In the genomic region with DNA sequence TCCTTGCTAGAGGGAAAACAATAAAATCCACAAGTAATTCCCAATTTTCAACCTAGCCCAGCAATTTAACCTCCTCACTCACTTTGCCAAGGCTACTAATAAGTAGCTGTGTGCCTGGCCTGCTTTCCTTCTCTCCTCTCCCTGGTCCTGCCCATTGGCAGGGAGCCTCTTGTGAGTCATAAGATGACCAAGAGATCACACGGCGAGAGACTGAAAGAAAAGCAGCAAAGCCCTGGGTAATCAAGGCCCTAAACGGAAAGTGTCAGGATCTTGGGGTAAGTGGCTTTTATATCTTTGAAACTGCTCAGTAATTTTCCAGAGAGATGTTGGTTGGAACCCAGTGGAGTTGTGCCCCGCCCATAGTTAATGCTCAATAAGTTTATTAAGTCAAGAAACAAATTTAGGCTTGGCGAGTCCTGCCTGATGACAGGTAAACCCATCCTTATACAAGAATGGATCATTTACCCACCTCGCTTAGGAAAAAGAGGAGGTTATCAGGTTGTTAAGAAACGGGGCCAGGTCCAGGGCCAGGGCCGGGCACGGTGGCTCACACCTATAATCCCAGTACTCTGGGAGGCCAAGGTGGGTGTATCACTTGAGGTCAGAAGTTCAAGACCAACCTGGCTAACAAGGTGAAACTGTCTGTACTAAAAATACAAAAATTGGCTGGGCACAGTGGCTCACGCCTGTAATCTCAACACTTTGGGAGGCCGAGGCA, we compare ENCODE assay signal across 1 cellular context.
TF ChIP-seq lines count a peak whose summit lies in the region.

No MANE protein-coding gene starts in this region.

TF ChIP-seq in IMR-90, 13 proteins besides CTCF, POLR2A, EP300 and RAD21 (continued from another document):
- TF ChIP-seq, protein P1, sequence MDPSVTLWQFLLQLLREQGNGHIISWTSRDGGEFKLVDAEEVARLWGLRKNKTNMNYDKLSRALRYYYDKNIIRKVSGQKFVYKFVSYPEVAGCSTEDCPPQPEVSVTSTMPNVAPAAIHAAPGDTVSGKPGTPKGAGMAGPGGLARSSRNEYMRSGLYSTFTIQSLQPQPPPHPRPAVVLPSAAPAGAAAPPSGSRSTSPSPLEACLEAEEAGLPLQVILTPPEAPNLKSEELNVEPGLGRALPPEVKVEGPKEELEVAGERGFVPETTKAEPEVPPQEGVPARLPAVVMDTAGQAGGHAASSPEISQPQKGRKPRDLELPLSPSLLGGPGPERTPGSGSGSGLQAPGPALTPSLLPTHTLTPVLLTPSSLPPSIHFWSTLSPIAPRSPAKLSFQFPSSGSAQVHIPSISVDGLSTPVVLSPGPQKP (IDR thresholded peaks at IDR 0.05; ENCODE audit: borderline replicate concordance, low read depth, low read length), result no peak
- TF ChIP-seq FOS (IDR thresholded peaks at IDR 0.05; ENCODE audit: low read depth, low read length), result peak; percentile 78
- TF ChIP-seq CEBPB (IDR thresholded peaks at IDR 0.05; ENCODE audit: low read depth, low read length), result no peak
